11 cellular contexts compared by ENCODE assay signal in genomic region chr22:36493690-36494110, GRCh38. TPM values are rescaled to one million over a fixed set of nuclear protein-coding genes. Genes with fewer than 3 reads are reported as not detected.
DNase-seq lines count a peak whose midpoint lies in the region; ATAC-seq lines count a peak whose summit lies in the region.
"Had no signal": no experiment of that assay in that cellular context is flagged by ENCODE, and none has a peak within 500 bp of the region (broad histone marks: within the 10 kb centered on the region; RNA-seq: fewer than 3 reads in every experiment).

No MANE protein-coding gene starts in this region.

- peak overlapping the region in 4 of 10 experiments; percentile 9 to 46 (median 29); a peak in 3 of 20 replicates for H3K4me3 ChIP-seq in BLaER1 treated with 17β-estradiol and CSF1 and Interleukin-3, amounts not matched to agents 10 nM and 100 nM

- H3K4me2 ChIP-seq in BLaER1 treated with 17β-estradiol and CSF1 and Interleukin-3, amounts not matched to agents 10 nM and 100 nM, result peak overlapping the region; percentile 72 to 93 (median 86)

- peak; percentile 74 for DNase-seq in NCI-H2029 (lab: John Stamatoyannopoulos, UW)
- DNase-seq in left cardiac atrium, result no peak
- DNase-seq in activated naive CD4-positive, alpha-beta T cell (lab: John Stamatoyannopoulos, UW), result no peak
- DNase-seq in retina, result no peak
- DNase-seq: activated effector memory CD4-positive, alpha-beta T cell treated with Interleukin-2 at 50 U/mL for 16 hours; HFFc6; NCI-H69 had no signal

- intact Hi-C loops in left cardiac atrium (cut with DNase I), result no loop called here

- no peaks in the 10 kb centered on the region for H3K27me3 ChIP-seq in BLaER1 treated with 17β-estradiol and CSF1 and Interleukin-3, amounts not matched to agents 10 nM and 100 nM

- H3K9ac ChIP-seq in BLaER1 treated with 17β-estradiol and CSF1 and Interleukin-3, amounts not matched to agents 10 nM and 100 nM, result peak overlapping the region in 10 of 11 experiments; percentile 40 to 75 (median 60); a peak in 18 of 22 replicates

- peak overlapping the region; percentile 21 to 81 (median 73); a peak in 20 of 22 replicates for H3K27ac ChIP-seq in BLaER1 treated with 17β-estradiol and CSF1 and Interleukin-3, amounts not matched to agents 10 nM and 100 nM

- peaks cover 0 to 7% (median 0%) of the 10 kb centered on the region in 11 experiments; a peak in 1 of 22 replicates for H4K20me1 ChIP-seq in BLaER1 treated with 17β-estradiol and CSF1 and Interleukin-3, amounts not matched to agents 10 nM and 100 nM

- ATAC-seq in GM21423 (IDR thresholded peaks at IDR 0.05; ENCODE audit: unreplicated experiment) (peak; percentile 60), left cardiac atrium (peak; percentile 69 to 86), HG03442 (IDR thresholded peaks at IDR 0.05; ENCODE audit: unreplicated experiment) (no peak), HG03439 (IDR thresholded peaks at IDR 0.05; ENCODE audit: unreplicated experiment) (no peak)

- peaks cover 22 to 72% (median 59%) of the 10 kb centered on the region in 11 experiments; a peak in 19 of 22 replicates for H3K36me3 ChIP-seq in BLaER1 treated with 17β-estradiol and CSF1 and Interleukin-3, amounts not matched to agents 10 nM and 100 nM

- no peaks in the 10 kb centered on the region for H3K9me3 ChIP-seq in BLaER1 treated with 17β-estradiol and CSF1 and Interleukin-3, amounts not matched to agents 10 nM and 100 nM (replicated peaks in 1 of 11)

- peaks cover 31 to 48% (median 43%) of the 10 kb centered on the region in 10 experiments for H3K4me1 ChIP-seq in BLaER1 treated with 17β-estradiol and CSF1 and Interleukin-3, amounts not matched to agents 10 nM and 100 nM

RNA-seq across cellular contexts. Expression of gene TXN2, which starts 12.3 kb away (rescaled TPM):
- 10 to 100 TPM; 91.5 to 96.8 TPM for total RNA-seq in left cardiac atrium

RNA-seq across cellular contexts. Expression of gene FOXRED2, which starts 13.1 kb away (rescaled TPM):
- total RNA-seq in left cardiac atrium, result 1 to 10 TPM; 5.1 to 8.5 TPM

RNA-seq across cellular contexts. Expression of gene EIF3D, which starts 35.3 kb away (rescaled TPM):
- total RNA-seq in left cardiac atrium, result 10 to 100 TPM; 74.8 to 96.3 TPM

Comparison
In these comparisons a context has a peak if more than half of its experiments do, and no peak if none do; other contexts are left out.
1. ATAC-seq: peak in GM21423 (single experiment) and left cardiac atrium (2 of 2); none in HG03442 (single experiment) and HG03439 (single experiment).